25 cellular contexts compared by ENCODE assay signal in the genomic region with DNA sequence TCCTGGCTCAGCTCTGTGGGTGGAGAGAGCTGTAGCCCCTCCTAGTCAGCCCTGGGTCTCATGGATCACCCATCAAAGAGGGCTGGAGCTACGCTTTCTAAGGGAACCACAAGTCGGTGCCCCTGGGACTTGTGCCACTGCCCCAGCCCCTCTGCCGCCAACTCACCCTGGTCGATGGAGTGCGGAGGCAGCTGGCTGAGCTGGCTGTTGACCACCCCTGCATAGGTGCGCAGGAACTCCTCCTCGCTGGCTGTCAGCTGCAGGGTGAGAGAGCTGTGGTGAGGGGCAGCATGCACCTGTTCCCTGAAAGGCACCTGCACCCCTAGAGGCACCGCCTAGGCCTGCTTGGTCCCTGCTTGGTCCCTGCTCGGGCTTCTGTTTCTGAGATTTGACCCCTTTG.
"Had no signal": no experiment of that assay in that cellular context is flagged by ENCODE, and none has a peak within 500 bp of the region (broad histone marks: within the 10 kb centered on the region; RNA-seq: fewer than 3 reads in every experiment).

No MANE protein-coding gene starts in this region.

- H3K36me3 Mint-ChIP-seq: activated naive CD4-positive, alpha-beta T cell treated with anti-CD3 and anti-CD28 coated beads, Interleukin-2, amount 10 ng/mL, durations not matched to agents 7 days and 5 days; activated naive CD8-positive, alpha-beta T cell treated with anti-CD3 and anti-CD28 coated beads, Interleukin-2, amount 10 ng/mL, durations not matched to agents 7 days and 5 days; brain had no signal

- H3K4me1 ChIP-seq: parathyroid adenoma had no signal

- H3K4me3 Mint-ChIP-seq: activated naive CD4-positive, alpha-beta T cell treated with anti-CD3 and anti-CD28 coated beads, Interleukin-2, amount 10 ng/mL, durations not matched to agents 7 days and 5 days; activated naive CD8-positive, alpha-beta T cell treated with anti-CD3 and anti-CD28 coated beads, Interleukin-2, amount 10 ng/mL, durations not matched to agents 7 days and 5 days; activated T-helper 1 cell treated with anti-CD3 and anti-CD28 coated beads, Interleukin-12 subunit alpha, Interleukin-12 subunit beta, Interleukin-2, Interleukin-4 antibody, amounts not matched to agents 30 ng/mL and 10 ng/mL and 1 ng/mL, durations not matched to agents 14 hours and 24 hours and 36 hours; brain; naive thymus-derived CD4-positive, alpha-beta T cell had no signal

- H2AFZ ChIP-seq: parathyroid adenoma had no signal

- H3K27me3 Mint-ChIP-seq: activated naive CD8-positive, alpha-beta T cell treated with anti-CD3 and anti-CD28 coated beads, Interleukin-2, amount 10 ng/mL, durations not matched to agents 7 days and 5 days; brain; naive thymus-derived CD4-positive, alpha-beta T cell had no signal

- DNase-seq: activated CD4-positive, alpha-beta T cell treated with anti-CD3 and anti-CD28 coated beads for 48 hours; activated CD4-positive, alpha-beta T cell treated with anti-CD3 and anti-CD28 coated beads, Interleukin-2, amount 50 U/mL, for 48 hours; activated CD8-positive, alpha-beta memory T cell treated with anti-CD3 and anti-CD28 coated beads for 24 hours; activated effector memory CD4-positive, alpha-beta T cell treated with anti-CD3 and anti-CD28 coated beads, Interleukin-2, amount 50 U/mL, for 16 hours; activated naive CD4-positive, alpha-beta T cell treated with anti-CD3 and anti-CD28 coated beads, Interleukin-2, amount 10 ng/mL, durations not matched to agents 7 days and 5 days; activated naive CD8-positive, alpha-beta T cell treated with anti-CD3 and anti-CD28 coated beads, Interleukin-2, amount 10 ng/mL, durations not matched to agents 7 days and 5 days; dorsolateral prefrontal cortex; effector memory CD4-positive, alpha-beta T cell; head of caudate nucleus; hippocampal formation; left colon; midbrain; naive thymus-derived CD4-positive, alpha-beta T cell; occipital lobe; stimulated activated CD4-positive, alpha-beta T cell treated with anti-CD3 and anti-CD28 coated beads, Interleukin-2, amount 100 ng/mL, for 48 hours; stimulated activated naive CD8-positive, alpha-beta T cell treated with anti-CD3 and anti-CD28 coated beads, Interleukin-15, Interleukin-2, amounts not matched to agents 100 U/mL and 50 U/mL, for 24 hours had no signal

- H3K9me3 ChIP-seq: ascending aorta, right atrium auricular region, thoracic aorta, upper lobe of left lung had no signal

- H3K9me3 Mint-ChIP-seq: activated naive CD4-positive, alpha-beta T cell treated with anti-CD3 and anti-CD28 coated beads, Interleukin-2, amount 10 ng/mL, durations not matched to agents 7 days and 5 days; activated naive CD8-positive, alpha-beta T cell treated with anti-CD3 and anti-CD28 coated beads, Interleukin-2, amount 10 ng/mL, durations not matched to agents 7 days and 5 days; activated T-helper 1 cell treated with anti-CD3 and anti-CD28 coated beads, Interleukin-12 subunit alpha, Interleukin-12 subunit beta, Interleukin-2, Interleukin-4 antibody, amounts not matched to agents 30 ng/mL and 10 ng/mL and 1 ng/mL, durations not matched to agents 14 hours and 24 hours and 36 hours; brain had no signal

- H3K27ac ChIP-seq: ascending aorta, cardiac muscle cell, coronary artery, parathyroid adenoma, right atrium auricular region, thoracic aorta, upper lobe of left lung had no signal

- H3K27ac Mint-ChIP-seq: activated naive CD4-positive, alpha-beta T cell treated with anti-CD3 and anti-CD28 coated beads, Interleukin-2, amount 10 ng/mL, durations not matched to agents 7 days and 5 days; activated naive CD8-positive, alpha-beta T cell treated with anti-CD3 and anti-CD28 coated beads, Interleukin-2, amount 10 ng/mL, durations not matched to agents 7 days and 5 days; activated T-helper 1 cell treated with anti-CD3 and anti-CD28 coated beads, Interleukin-12 subunit alpha, Interleukin-12 subunit beta, Interleukin-2, Interleukin-4 antibody, amounts not matched to agents 30 ng/mL and 10 ng/mL and 1 ng/mL, durations not matched to agents 14 hours and 24 hours and 36 hours; brain; naive thymus-derived CD4-positive, alpha-beta T cell had no signal

- H3K9ac ChIP-seq: parathyroid adenoma had no signal

- H3K4me3 ChIP-seq: ascending aorta, cardiac muscle cell, coronary artery, dorsolateral prefrontal cortex, right atrium auricular region, thoracic aorta, upper lobe of left lung had no signal

- H3K27me3 ChIP-seq: ascending aorta, cardiac muscle cell, dorsolateral prefrontal cortex, right atrium auricular region, upper lobe of left lung had no signal
